ENCODE assay signal across 10 cellular contexts in genomic region chr6:110816677-110817076, GRCh38. TPM values are rescaled to one million over a fixed set of nuclear protein-coding genes. Genes with fewer than 3 reads are reported as not detected.
DNase-seq lines count a peak whose midpoint lies in the region; ATAC-seq and TF ChIP-seq lines count a peak whose summit lies in the region.
"Had no signal": no experiment of that assay in that cellular context is flagged by ENCODE, and none has a peak within 500 bp of the region (broad histone marks: within the 10 kb centered on the region; RNA-seq: fewer than 3 reads in every experiment).

No MANE protein-coding gene starts in this region.

- H3K27ac ChIP-seq in breast epithelium (peak overlapping the region in 1 of 2 donors; percentile 92), RWPE1 (peak overlapping the region; percentile 95), gastroesophageal sphincter (peak overlapping the region in 1 of 4 donors; percentile 93)

- no TSS peak for BruUV-seq in MCF 10A (replicated peaks; lab: Mats Ljungman, UMichigan)

- H3K4me1 Mint-ChIP-seq in MCF 10A (ENCODE audit: insufficient read depth, unreplicated experiment) (peaks cover 11% of the 10 kb centered on the region), type B pancreatic cell (ENCODE audit: unreplicated experiment) (peaks cover 20% of the 10 kb centered on the region)

- TF ChIP-seq EP300 in gastroesophageal sphincter (IDR thresholded peaks at IDR 0.05): no peak

- H3K27me3 Mint-ChIP-seq in MCF 10A (ENCODE audit: insufficient read depth, unreplicated experiment) (no peaks in the 10 kb centered on the region), type B pancreatic cell (no peaks in the 10 kb centered on the region)

- no peaks in the 10 kb centered on the region for H3K9me3 ChIP-seq in breast epithelium
- H3K9me3 ChIP-seq in gastroesophageal sphincter: no peaks in the 10 kb centered on the region

- H3K4me1 ChIP-seq in breast epithelium (peaks cover 0 to under 1% of the 10 kb centered on the region in 2 donors), gastroesophageal sphincter (peaks cover 0 to 24% (median 7%) of the 10 kb centered on the region in 3 donors)

- H3K36me3 Mint-ChIP-seq in MCF 10A (ENCODE audit: insufficient read depth, unreplicated experiment): no peaks in the 10 kb centered on the region
- no peaks in the 10 kb centered on the region for H3K36me3 Mint-ChIP-seq in type B pancreatic cell

- POLR2A ChIA-PET in MCF 10A (lab: Yijun Ruan, JAX) (interaction anchor here (0.7 to 13.4 kb wide), 12 partner anchors 9 to 166 kb away, joined by 3 to 613 read pairs (median 4); partner anchors contain the start of genes AMD1, GTF3C6 and RPF2), RWPE1 (lab: Yijun Ruan, JAX; ENCODE audit: low non-redundant PET) (interaction anchor here (1.1 kb wide), 1 partner anchor 57 kb away, joined by 3 read pairs; no protein-coding TSS in a partner anchor)

- no peak overlapping the region for H3K4me3 ChIP-seq in breast epithelium
- H3K4me3 ChIP-seq in gastroesophageal sphincter: no peak overlapping the region

- peak overlapping the region; percentile 95 for H3K27ac Mint-ChIP-seq in MCF 10A (ENCODE audit: low read depth, unreplicated experiment)
- H3K27ac Mint-ChIP-seq in type B pancreatic cell: peak overlapping the region; percentile 100

- ATAC-seq in GM18873 (IDR thresholded peaks at IDR 0.05; ENCODE audit: low FRiP score, unreplicated experiment) (no peak), gastroesophageal sphincter (no peak), HG02798 (IDR thresholded peaks at IDR 0.05; ENCODE audit: poor library complexity, unreplicated experiment) (no peak)

- TF ChIP-seq POLR2A in breast epithelium (IDR thresholded peaks at IDR 0.05): no peak
- TF ChIP-seq POLR2A in erythroblast (IDR thresholded peaks at IDR 0.05; ENCODE audit: low read length): no peak
- no peak for TF ChIP-seq POLR2A in gastroesophageal sphincter (IDR thresholded peaks at IDR 0.05)

- peak overlapping the region; percentile 98 for H3K4me3 Mint-ChIP-seq in MCF 10A (ENCODE audit: unreplicated experiment)
- H3K4me3 Mint-ChIP-seq in type B pancreatic cell: peak overlapping the region; percentile 98

- H3K9me3 Mint-ChIP-seq in MCF 10A (ENCODE audit: unreplicated experiment) (no peaks in the 10 kb centered on the region), type B pancreatic cell (no peaks in the 10 kb centered on the region)

- H3K36me3 ChIP-seq in breast epithelium (no peaks in the 10 kb centered on the region), gastroesophageal sphincter (no peaks in the 10 kb centered on the region)

- DNase-seq in MCF 10A (ENCODE audit: unreplicated experiment) (no peak), breast epithelium (ENCODE audit: low spot score in 2 of 2) (no peak), RWPE1 (ENCODE audit: low spot score) (no peak), erythroblast (lab: John Stamatoyannopoulos, UW) (peak; percentile 32 to 56), type B pancreatic cell (ENCODE audit: extremely low spot score, unreplicated experiment) (no peak)
- DNase-seq: HCEC 1CT, NCI-H187 had no signal

- WGBS in gastroesophageal sphincter (ENCODE audit: low coverage in 1 of 2), 2 donors: 78 to 82% methylated on average over 2 to 4 of the region's 4 CpGs

- H3K27me3 ChIP-seq in breast epithelium: no peaks in the 10 kb centered on the region
- no peaks in the 10 kb centered on the region for H3K27me3 ChIP-seq in gastroesophageal sphincter

- TF ChIP-seq CTCF in MCF 10A (IDR thresholded peaks at IDR 0.05; ENCODE audit: unreplicated experiment) (no peak), breast epithelium (IDR thresholded peaks at IDR 0.05) (no peak), RWPE1 (conservative IDR thresholded peaks at IDR 0.05; ENCODE audit: low read depth) (no peak), type B pancreatic cell (conservative IDR thresholded peaks at IDR 0.05) (no peak), gastroesophageal sphincter (IDR thresholded peaks at IDR 0.05) (no peak)

- intact Hi-C loops in MCF 10A (cut with micrococcal nuclease): loop anchor here (5.0 kb wide), 2 partner anchors 114 to 289 kb away; no protein-coding TSS in a partner anchor
- intact Hi-C loops in breast epithelium (cut with DNase I; ENCODE audit: low total_unique reads): loop anchor here (5.0 kb wide), 1 partner anchor 61 kb away; no protein-coding TSS in a partner anchor

- CTCF ChIA-PET in MCF 10A (lab: Yijun Ruan, JAX): interaction anchor here (7.7 kb wide), 1 partner anchor 62 kb away, joined by 57 read pairs; no protein-coding TSS in a partner anchor
- CTCF ChIA-PET in RWPE1 (lab: Yijun Ruan, JAX): interaction anchor here (0.6 to 2.5 kb wide), 5 partner anchors 11 to 208 kb away, joined by 3 to 5 read pairs (median 3); no protein-coding TSS in a partner anchor

RNA-seq across cellular contexts. Expression of gene CDK19, which starts 1.4 kb away (rescaled TPM):
- 10.2 and 16.8 TPM in 2 replicates for total RNA-seq in MCF 10A (2022)
- 10 to 100 TPM; 14.1 to 17.9 (median 17.9) TPM for total RNA-seq in breast epithelium
- 17.9 and 27.2 TPM in 2 replicates for total RNA-seq in type B pancreatic cell (ENCODE audit: low replicate concordance)
- 10 to 100 TPM; 12.9 to 23.2 (median 13.2) TPM for total RNA-seq in gastroesophageal sphincter

RNA-seq across cellular contexts. Expression of gene AMD1, which starts 57.9 kb away (rescaled TPM):
- 77.8 and 121 TPM in 2 replicates for total RNA-seq in MCF 10A (2022)
- 10 to 100 TPM; 50.2 to 74.8 (median 73.4) TPM for total RNA-seq in breast epithelium
- 58.8 and 84.3 TPM in 2 replicates for total RNA-seq in type B pancreatic cell (ENCODE audit: low replicate concordance)
- 10 to 100 TPM; 51.4 to 96.5 (median 79.0) TPM for total RNA-seq in gastroesophageal sphincter

Comparison
In these comparisons a context has a peak if more than half of its experiments do, and no peak if none do; other contexts are left out.
1. DNase-seq: peak in erythroblast (2 of 2); none in MCF 10A (single experiment), breast epithelium (0 of 2), RWPE1 (single experiment) and type B pancreatic cell (single experiment).